ENCODE assay signal across 20 cellular contexts in the genomic region with DNA sequence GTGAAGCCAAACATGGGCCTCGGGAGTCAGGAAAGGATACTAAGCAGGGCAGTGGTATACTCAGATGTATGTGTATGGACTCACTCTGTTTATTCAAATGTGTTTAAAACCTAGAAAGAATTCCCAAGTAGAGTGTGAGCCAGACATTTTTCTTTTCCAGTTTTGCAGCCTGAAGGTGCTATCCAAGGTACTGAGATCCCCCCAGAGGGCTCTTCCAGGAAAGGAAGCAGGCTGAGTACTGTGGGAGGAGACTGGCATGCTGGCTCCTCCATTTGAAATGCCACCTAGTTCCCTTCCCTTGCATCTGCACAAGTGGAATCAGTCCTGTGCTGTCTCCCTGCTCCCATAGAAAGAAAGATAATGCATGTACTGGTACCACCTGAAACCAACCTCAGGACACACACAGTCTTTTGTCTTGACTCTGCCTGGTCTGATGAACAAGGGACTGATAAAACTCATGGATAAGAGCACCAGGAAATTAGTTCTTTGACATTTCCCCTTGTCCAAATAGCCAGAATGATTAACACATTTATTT.
DNase-seq lines count a peak whose midpoint lies in the region; ATAC-seq, FAIRE-seq and TF ChIP-seq lines count a peak whose summit lies in the region.
"Had no signal": no experiment of that assay in that cellular context is flagged by ENCODE, and none has a peak within 500 bp of the region (broad histone marks: within the 10 kb centered on the region; RNA-seq: fewer than 3 reads in every experiment).

No MANE protein-coding gene starts in this region.

- H2AFZ ChIP-seq in GM12878 (ENCODE audit: control insufficient read depth, low read depth, low read length) = no peak overlapping the region

- BruUV-seq in GM12878 (replicated peaks; lab: Mats Ljungman, UMichigan) = no TSS peak

- no peak overlapping the region for H3K4me2 ChIP-seq in BLaER1
- no peak overlapping the region for H3K4me2 ChIP-seq in GM12878 (ENCODE audit: control insufficient read depth, insufficient read depth)

- in situ Hi-C loops in GM12878 (cut with MboI) = loop anchor here (25.0 kb wide), 1 partner anchor 844 kb away; no protein-coding TSS in a partner anchor

- H3K4me1 ChIP-seq in BLaER1 (peaks cover 45% of the 10 kb centered on the region), GM12878 (ENCODE audit: control insufficient read depth, insufficient read depth, low read length) (no peaks in the 10 kb centered on the region), kidney (ENCODE audit: control insufficient read depth in 1 of 2, insufficient read depth in 1 of 2, low read depth in 1 of 2, low read length in 2 of 2) (no peaks in the 10 kb centered on the region)
- H3K4me1 ChIP-seq: gastrocnemius medialis, tibial artery had no signal

- ATAC-seq in GM12878 = no peak
- ATAC-seq in HG02870 (IDR thresholded peaks at IDR 0.05; ENCODE audit: unreplicated experiment) = no peak
- ATAC-seq: effector memory CD8-positive, alpha-beta T cell; gastrocnemius medialis; naive thymus-derived CD4-positive, alpha-beta T cell; Panc1 had no signal

- H3K9me3 ChIP-seq in BLaER1 (peaks cover 30% of the 10 kb centered on the region), GM12878 (replicated peaks; ENCODE audit: control insufficient read depth, insufficient read depth, low read length) (no peaks in the 10 kb centered on the region), kidney (ENCODE audit: control insufficient read depth in 1 of 2, low read length in 2 of 2) (no peaks in the 10 kb centered on the region)
- H3K9me3 ChIP-seq: gastrocnemius medialis, tibial artery had no signal

- H3K36me3 ChIP-seq in BLaER1 (no peaks in the 10 kb centered on the region), GM12878 (ENCODE audit: control insufficient read depth in 2 of 2, insufficient read depth in 2 of 2, low read length in 1 of 2) (no peaks in the 10 kb centered on the region), kidney (ENCODE audit: control insufficient read depth in 1 of 2, insufficient read depth in 2 of 2, low read length in 2 of 2) (no peaks in the 10 kb centered on the region)
- H3K36me3 ChIP-seq: gastrocnemius medialis, tibial artery had no signal

- peaks cover 37% of the 10 kb centered on the region for H4K20me1 ChIP-seq in BLaER1
- H4K20me1 ChIP-seq in GM12878 (ENCODE audit: control insufficient read depth, insufficient read depth) = no peaks in the 10 kb centered on the region

- H3K27me3 ChIP-seq in BLaER1 (peaks cover 40% of the 10 kb centered on the region), GM12878 (replicated peaks in 1 of 2; ENCODE audit: control insufficient read depth in 2 of 2, insufficient read depth in 2 of 2, low read length in 1 of 2) (peaks cover 0 to 3% of the 10 kb centered on the region in 2 experiments; a peak in 2 of 4 replicates)

- H3K9ac ChIP-seq in BLaER1 (no peak overlapping the region), GM12878 (ENCODE audit: control insufficient read depth, insufficient read depth, low read length) (no peak overlapping the region), kidney (ENCODE audit: low read length in 2 of 2) (no peak overlapping the region)

- 0 out of 2 replicates have a peak overlapping the region, but pooled peaks have one; percentile 20 for H3K4me3 ChIP-seq in BLaER1
- H3K4me3 ChIP-seq in GM12878 = no peak overlapping the region
- H3K4me3 ChIP-seq in kidney (ENCODE audit: low read length in 2 of 2) = no peak overlapping the region
- H3K4me3 ChIP-seq: gastrocnemius medialis, tibial artery had no signal

- RAD21 ChIA-PET in GM12878 (lab: Charles Lee; ENCODE audit: unreplicated experiment) = no interaction called here

- no peak for TF ChIP-seq POLR2A in GM12878 (IDR thresholded peaks at IDR 0.05; ENCODE audit: low read depth, low read length)

- H3K27ac ChIP-seq in BLaER1 (no peak overlapping the region), GM12878 (ENCODE audit: control insufficient read depth, insufficient read depth) (no peak overlapping the region), kidney (ENCODE audit: low read depth in 2 of 2, low read length in 2 of 2) (no peak overlapping the region)
- H3K27ac ChIP-seq: gastrocnemius medialis, tibial artery had no signal

- intact Hi-C loops in GM12878 (cut with micrococcal nuclease; ENCODE audit: unreplicated experiment) = no loop called here
- intact Hi-C loops in kidney (cut with DNase I) = no loop called here

- TF ChIP-seq EP300 in GM12878 (IDR thresholded peaks at IDR 0.05; ENCODE audit: borderline replicate concordance in 1 of 2, control insufficient read depth in 1 of 2, low read depth in 2 of 2, low read length in 2 of 2) = no peak

- peak; percentile 6 for DNase-seq in HT-29 (ENCODE audit: low spot score)
- DNase-seq in GM12878 (ENCODE audit: low read depth, low spot score) = no peak
- DNase-seq in kidney = peak; percentile 15
- no peak for DNase-seq in activated gamma-delta T cell (lab: John Stamatoyannopoulos, UW)
- no peak for DNase-seq in activated naive CD4-positive, alpha-beta T cell treated with Interleukin-2 at 50 U/mL for 16 hours
- DNase-seq in SW 1271 (lab: John Stamatoyannopoulos, UW) = no peak
- DNase-seq: activated CD4-positive, alpha-beta T cell treated with anti-CD3 and anti-CD28 coated beads, Interleukin-2, amount 50 U/mL, for 48 hours; effector memory CD8-positive, alpha-beta T cell; gastrocnemius medialis; naive thymus-derived CD4-positive, alpha-beta T cell; NCI-H1417 treated with DMSO at 0.1 percent for 48 hours; NCI-H446 treated with DMSO at 0.1 percent for 48 hours; stimulated activated CD4-positive, alpha-beta T cell treated with anti-CD3 and anti-CD28 coated beads, Interleukin-2, amount 100 ng/mL, for 24 hours; T-helper 9 cell; tibial artery had no signal

- no peak for TF ChIP-seq RAD21 in GM12878 (IDR thresholded peaks at IDR 0.05; ENCODE audit: insufficient read depth, low read depth, low read length)

- FAIRE-seq in GM12878 (lab: Jason Lieb, UNC) (no peak), kidney (lab: Jason Lieb, UNC) (no peak)
- FAIRE-seq: astrocyte, GM12892 had no signal

- TF ChIP-seq CTCF in GM12878 (IDR thresholded peaks at IDR 0.05 in 2 of 3, conservative IDR thresholded peaks at IDR 0.05 in 1 of 3; ENCODE audit: control insufficient read depth in 2 of 3, extremely low read depth in 1 of 3, insufficient read depth in 1 of 3, low read depth in 3 of 3, low read length in 3 of 3) = no peak
- no peak for TF ChIP-seq CTCF in kidney (IDR thresholded peaks at IDR 0.05; ENCODE audit: borderline replicate concordance, extremely low read depth, insufficient read depth)

- no peaks in the 10 kb centered on the region for H3K79me2 ChIP-seq in GM12878 (ENCODE audit: control insufficient read depth, insufficient read depth, low read length)

- SMC1A ChIA-PET in GM12878 (lab: Charles Lee; ENCODE audit: uncharacterized antibody, unreplicated experiment) = no interaction called here

- CTCF ChIA-PET in GM12878 (lab: Yijun Ruan, JAX) = no interaction called here

- POLR2A ChIA-PET in GM12878 (lab: Charles Lee) = no interaction called here

- 0% methylated on average over 1 of the region's 1 CpG for WGBS in GM12878 (ENCODE audit: insufficient coverage, insufficient replicate concordance, low lambda C conversion rate, missing lambda C conversion rate)

TF ChIP-seq in GM12878, 131 proteins besides CTCF, POLR2A, EP300 and RAD21:
- TF ChIP-seq, protein P1, sequence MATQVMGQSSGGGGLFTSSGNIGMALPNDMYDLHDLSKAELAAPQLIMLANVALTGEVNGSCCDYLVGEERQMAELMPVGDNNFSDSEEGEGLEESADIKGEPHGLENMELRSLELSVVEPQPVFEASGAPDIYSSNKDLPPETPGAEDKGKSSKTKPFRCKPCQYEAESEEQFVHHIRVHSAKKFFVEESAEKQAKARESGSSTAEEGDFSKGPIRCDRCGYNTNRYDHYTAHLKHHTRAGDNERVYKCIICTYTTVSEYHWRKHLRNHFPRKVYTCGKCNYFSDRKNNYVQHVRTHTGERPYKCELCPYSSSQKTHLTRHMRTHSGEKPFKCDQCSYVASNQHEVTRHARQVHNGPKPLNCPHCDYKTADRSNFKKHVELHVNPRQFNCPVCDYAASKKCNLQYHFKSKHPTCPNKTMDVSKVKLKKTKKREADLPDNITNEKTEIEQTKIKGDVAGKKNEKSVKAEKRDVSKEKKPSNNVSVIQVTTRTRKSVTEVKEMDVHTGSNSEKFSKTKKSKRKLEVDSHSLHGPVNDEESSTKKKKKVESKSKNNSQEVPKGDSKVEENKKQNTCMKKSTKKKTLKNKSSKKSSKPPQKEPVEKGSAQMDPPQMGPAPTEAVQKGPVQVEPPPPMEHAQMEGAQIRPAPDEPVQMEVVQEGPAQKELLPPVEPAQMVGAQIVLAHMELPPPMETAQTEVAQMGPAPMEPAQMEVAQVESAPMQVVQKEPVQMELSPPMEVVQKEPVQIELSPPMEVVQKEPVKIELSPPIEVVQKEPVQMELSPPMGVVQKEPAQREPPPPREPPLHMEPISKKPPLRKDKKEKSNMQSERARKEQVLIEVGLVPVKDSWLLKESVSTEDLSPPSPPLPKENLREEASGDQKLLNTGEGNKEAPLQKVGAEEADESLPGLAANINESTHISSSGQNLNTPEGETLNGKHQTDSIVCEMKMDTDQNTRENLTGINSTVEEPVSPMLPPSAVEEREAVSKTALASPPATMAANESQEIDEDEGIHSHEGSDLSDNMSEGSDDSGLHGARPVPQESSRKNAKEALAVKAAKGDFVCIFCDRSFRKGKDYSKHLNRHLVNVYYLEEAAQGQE (IDR thresholded peaks at IDR 0.05; ENCODE audit: low read depth, low read length) = peak; percentile 70; the same call in 1 of the 2 replicates
- TF ChIP-seq NFIC (IDR thresholded peaks at IDR 0.05; ENCODE audit: low read depth, low read length) = no peak
- no peak for TF ChIP-seq SP1 (IDR thresholded peaks at IDR 0.05; ENCODE audit: low read depth, low read length)
- no peak for TF ChIP-seq NFYA (IDR thresholded peaks at IDR 0.05; ENCODE audit: borderline replicate concordance, low read depth, low read length)

Comparison
In these comparisons a context has a peak if more than half of its experiments do, and no peak if none do; other contexts are left out.
1. DNase-seq: peak in HT-29 (single experiment) and kidney (single experiment); none in GM12878 (single experiment), activated gamma-delta T cell (single experiment), activated naive CD4-positive, alpha-beta T cell treated with Interleukin-2 at 50 U/mL for 16 hours (single experiment) and SW 1271 (0 of 2).